ENCODE assay signal across 1 cellular context in the genomic region with DNA sequence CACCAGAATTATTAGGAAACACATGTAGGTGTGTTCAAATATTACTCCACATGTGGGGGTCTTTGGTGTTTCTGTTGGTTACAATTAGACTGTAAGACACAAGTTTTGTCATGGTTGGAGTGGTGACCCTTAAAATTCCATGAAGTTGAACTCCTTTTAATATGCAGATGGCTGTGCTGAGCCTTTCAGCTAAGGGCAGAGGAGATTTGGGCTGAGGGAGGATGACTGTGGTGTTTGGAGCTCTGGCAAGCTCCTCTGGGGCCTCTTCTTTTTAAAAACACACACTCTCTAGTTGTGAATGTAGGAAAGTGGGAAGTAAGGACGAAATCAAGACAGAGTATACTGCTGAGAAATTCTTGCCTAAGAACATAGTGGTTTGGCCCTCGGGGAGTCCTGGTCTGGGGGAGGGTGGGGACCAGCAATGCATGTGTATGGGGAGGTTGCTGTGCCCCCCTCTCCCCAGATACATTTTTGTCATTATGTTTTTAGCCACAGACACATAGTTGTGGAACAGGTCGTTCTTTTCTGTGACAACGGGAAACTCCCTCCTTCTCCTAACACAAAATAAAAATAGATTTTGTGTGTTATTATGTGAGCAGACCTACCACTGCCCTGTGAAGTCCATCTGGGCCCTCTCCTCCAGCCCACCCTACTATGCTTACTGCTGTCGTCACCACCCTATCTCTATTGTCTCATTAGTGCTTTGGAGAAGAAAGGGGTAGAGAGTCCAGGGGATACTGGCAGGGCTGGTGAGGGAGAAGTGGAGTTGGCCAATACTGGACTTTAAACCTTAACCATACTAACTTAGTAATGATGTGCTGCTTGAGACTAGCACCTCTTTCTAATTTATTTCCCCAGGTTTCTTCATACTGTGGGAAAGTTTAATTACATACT.
A peak's percentile ranks its signal among the peaks of the same experiment; 100 is the strongest.
TF ChIP-seq lines count a peak whose summit lies in the region.

No MANE protein-coding gene starts in this region.

TF ChIP-seq in HepG2, 621 proteins besides CTCF, POLR2A, EP300 and RAD21:
- TF ChIP-seq GABPB1 (CRISPR knock-in tag; IDR thresholded peaks at IDR 0.05) = no peak
- TF ChIP-seq RARG (CRISPR knock-in tag; IDR thresholded peaks at IDR 0.05; ENCODE audit: low read depth) = no peak
- no peak for TF ChIP-seq ZNF556 (CRISPR knock-in tag; IDR thresholded peaks at IDR 0.05; ENCODE audit: borderline replicate concordance)
- TF ChIP-seq SALL2 (CRISPR knock-in tag; IDR thresholded peaks at IDR 0.05) = no peak
- no peak for TF ChIP-seq MAFF (IDR thresholded peaks at IDR 0.05; ENCODE audit: low read depth, low read length)
- TF ChIP-seq EHMT2 (IDR thresholded peaks at IDR 0.05; ENCODE audit: borderline replicate concordance, low read depth, low read length) = no peak
- no peak for TF ChIP-seq ZEB1 (IDR thresholded peaks at IDR 0.05; ENCODE audit: insufficient replicate concordance, low read depth)
- TF ChIP-seq HNF4A (CRISPR knock-in tag; IDR thresholded peaks at IDR 0.05) = peak; percentile 31; the same call in 1 of the 2 replicates
- no peak for TF ChIP-seq ZNF484 (CRISPR knock-in tag; IDR thresholded peaks at IDR 0.05; ENCODE audit: borderline replicate concordance, low read depth)
- no peak for TF ChIP-seq ZNF260 (CRISPR knock-in tag; IDR thresholded peaks at IDR 0.05; ENCODE audit: borderline replicate concordance, low read depth)
- TF ChIP-seq CEBPB (IDR thresholded peaks at IDR 0.05; ENCODE audit: borderline replicate concordance, low read depth, low read length) = peak; percentile 12; the same call in 1 of the 2 replicates
- TF ChIP-seq NCOA1 (CRISPR knock-in tag; IDR thresholded peaks at IDR 0.05) = no peak
- peak; percentile 86 for TF ChIP-seq ZNF12 (CRISPR knock-in tag; IDR thresholded peaks at IDR 0.05)
- no peak for TF ChIP-seq TOPORS (CRISPR knock-in tag; IDR thresholded peaks at IDR 0.05)
- TF ChIP-seq KAT8 (CRISPR knock-in tag; IDR thresholded peaks at IDR 0.05) = no peak
- TF ChIP-seq CAMTA2 (CRISPR knock-in tag; IDR thresholded peaks at IDR 0.05; ENCODE audit: borderline replicate concordance) = no peak
- TF ChIP-seq, protein P1, sequence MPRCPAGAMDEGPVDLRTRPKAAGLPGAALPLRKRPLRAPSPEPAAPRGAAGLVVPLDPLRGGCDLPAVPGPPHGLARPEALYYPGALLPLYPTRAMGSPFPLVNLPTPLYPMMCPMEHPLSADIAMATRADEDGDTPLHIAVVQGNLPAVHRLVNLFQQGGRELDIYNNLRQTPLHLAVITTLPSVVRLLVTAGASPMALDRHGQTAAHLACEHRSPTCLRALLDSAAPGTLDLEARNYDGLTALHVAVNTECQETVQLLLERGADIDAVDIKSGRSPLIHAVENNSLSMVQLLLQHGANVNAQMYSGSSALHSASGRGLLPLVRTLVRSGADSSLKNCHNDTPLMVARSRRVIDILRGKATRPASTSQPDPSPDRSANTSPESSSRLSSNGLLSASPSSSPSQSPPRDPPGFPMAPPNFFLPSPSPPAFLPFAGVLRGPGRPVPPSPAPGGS (CRISPR knock-in tag; IDR thresholded peaks at IDR 0.05) = no peak
- no peak for TF ChIP-seq IRX3 (CRISPR knock-in tag; IDR thresholded peaks at IDR 0.05; ENCODE audit: borderline replicate concordance, low read depth)
